9 cellular contexts compared by ENCODE assay signal in the genomic region with DNA sequence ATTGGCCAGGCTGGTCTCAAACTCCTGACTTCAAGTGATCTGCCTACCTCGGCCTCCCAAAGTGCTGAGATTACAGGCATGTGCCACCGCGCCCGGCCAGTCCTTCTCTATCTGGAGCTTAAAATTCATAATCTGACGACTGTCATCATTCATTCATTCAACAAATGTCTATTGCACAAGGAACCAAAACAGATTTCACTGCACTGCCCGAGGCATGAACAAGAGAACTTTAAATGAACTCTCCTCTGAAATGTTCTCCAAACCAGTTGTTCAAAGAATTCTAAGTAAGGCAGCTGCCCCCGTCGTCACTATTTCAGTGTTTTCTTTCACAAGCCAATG.
"Had no signal": no experiment of that assay in that cellular context is flagged by ENCODE, and none has a peak within 500 bp of the region (broad histone marks: within the 10 kb centered on the region; RNA-seq: fewer than 3 reads in every experiment).

No MANE protein-coding gene starts in this region.

- FAIRE-seq: frontal cortex, pancreas had no signal

- H3K4me1 ChIP-seq: colonic mucosa, uterus had no signal

- DNase-seq: activated CD4-positive, alpha-beta T cell treated with anti-CD3 and anti-CD28 coated beads, Interleukin-2, amount 50 U/mL, for 1 hour; uterus had no signal

- H3K27me3 ChIP-seq: body of pancreas, colonic mucosa, pancreas, thyroid gland, uterus had no signal

- H3K27ac Mint-ChIP-seq: activated naive CD4-positive, alpha-beta T cell treated with anti-CD3 and anti-CD28 coated beads, Interleukin-2, amount 10 ng/mL, durations not matched to agents 7 days and 5 days had no signal

- H3K27ac ChIP-seq: colonic mucosa, thyroid gland, uterus had no signal

- H3K36me3 ChIP-seq: colonic mucosa, pancreas, thyroid gland, uterus had no signal

- H3K9me3 ChIP-seq: body of pancreas, colonic mucosa, pancreas, thyroid gland, uterus had no signal

- H3K4me3 ChIP-seq: body of pancreas, colonic mucosa, pancreas, thyroid gland, uterus had no signal

- H3K36me3 Mint-ChIP-seq: activated naive CD4-positive, alpha-beta T cell treated with anti-CD3 and anti-CD28 coated beads, Interleukin-2, amount 10 ng/mL, durations not matched to agents 7 days and 5 days; stimulated activated naive B cell treated with anti-CD40 and anti-IgM and Interleukin-4, amounts not matched to agents 10 μg/mL and 1 μg/mL and 100 μg/mL, for 72 hours had no signal
